Comparison of ENCODE assay signal across 18 cellular contexts in the genomic region with DNA sequence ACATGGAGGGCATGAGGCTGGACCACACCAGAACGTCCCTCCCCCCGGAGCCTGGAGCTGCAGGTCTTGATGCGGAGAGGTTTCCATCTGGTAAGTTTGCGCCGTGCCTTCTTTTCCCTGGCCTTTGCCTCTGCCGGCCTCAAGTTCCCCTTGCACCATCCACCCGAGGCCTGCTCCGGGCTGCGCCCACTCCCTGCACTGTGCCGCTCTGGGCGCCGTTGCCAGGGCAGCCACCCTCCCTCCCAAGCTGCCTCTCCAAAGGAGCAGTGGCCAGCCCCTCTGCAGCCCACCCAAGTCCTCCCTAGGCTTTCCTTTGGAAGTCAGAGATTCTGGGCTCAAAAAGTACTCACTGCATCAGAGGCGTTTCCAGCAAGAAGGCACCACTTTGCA. TPM values are rescaled to one million over a fixed set of nuclear protein-coding genes. Genes with fewer than 3 reads are reported as not detected.
"Had no signal": no experiment of that assay in that cellular context is flagged by ENCODE, and none has a peak within 500 bp of the region (broad histone marks: within the 10 kb centered on the region; RNA-seq: fewer than 3 reads in every experiment).

No MANE protein-coding gene starts in this region.

- H3K9me3 ChIP-seq: body of pancreas, colonic mucosa, neutrophil had no signal

- H3K27me3 Mint-ChIP-seq: activated B cell treated with CpG ODN at 0.5 μM for 24 hours; activated CD4-positive, alpha-beta T cell treated with anti-CD3 and anti-CD28 coated beads, Interleukin-2, amount 10 ng/mL, durations not matched to agents 24 days and 14 days; activated naive CD8-positive, alpha-beta T cell treated with anti-CD3 and anti-CD28 coated beads for 36 hours had no signal

- H3K27ac Mint-ChIP-seq: activated B cell treated with CpG ODN at 0.5 μM for 24 hours; activated CD4-positive, alpha-beta T cell treated with anti-CD3 and anti-CD28 coated beads, Interleukin-2, amount 10 ng/mL, durations not matched to agents 24 days and 14 days; activated naive CD8-positive, alpha-beta T cell treated with anti-CD3 and anti-CD28 coated beads for 36 hours; activated T-helper 1 cell treated with anti-CD3 and anti-CD28 coated beads, Interleukin-12 subunit alpha, Interleukin-12 subunit beta, Interleukin-2, Interleukin-4 antibody, amounts not matched to agents 30 ng/mL and 10 ng/mL and 1 ng/mL, durations not matched to agents 14 hours and 24 hours and 36 hours; stimulated activated naive B cell treated with anti-CD40 and anti-IgM and Interleukin-4, amounts not matched to agents 10 μg/mL and 1 μg/mL and 100 μg/mL, for 72 hours; T-cell had no signal

- H3K36me3 ChIP-seq: colonic mucosa, neutrophil had no signal

- H3K27me3 ChIP-seq: body of pancreas, colonic mucosa, neutrophil had no signal

- H3K27ac ChIP-seq: body of pancreas, colonic mucosa, foreskin keratinocyte, neutrophil had no signal

- H3K4me1 Mint-ChIP-seq: activated B cell treated with CpG ODN at 0.5 μM for 24 hours; activated CD4-positive, alpha-beta T cell treated with anti-CD3 and anti-CD28 coated beads, Interleukin-2, amount 10 ng/mL, durations not matched to agents 24 days and 14 days; activated naive CD8-positive, alpha-beta T cell treated with anti-CD3 and anti-CD28 coated beads for 36 hours; stimulated activated naive B cell treated with anti-CD40 and anti-IgM and Interleukin-4, amounts not matched to agents 10 μg/mL and 1 μg/mL and 100 μg/mL, for 72 hours; T-cell had no signal

- H3K4me3 ChIP-seq: body of pancreas, colonic mucosa had no signal

- H3K4me1 ChIP-seq: body of pancreas, colonic mucosa, foreskin keratinocyte had no signal

- H3K4me3 Mint-ChIP-seq: activated B cell treated with CpG ODN at 0.5 μM for 24 hours; activated CD4-positive, alpha-beta T cell treated with anti-CD3 and anti-CD28 coated beads, Interleukin-2, amount 10 ng/mL, durations not matched to agents 24 days and 14 days; activated naive CD8-positive, alpha-beta T cell treated with anti-CD3 and anti-CD28 coated beads for 36 hours; activated T-helper 1 cell treated with anti-CD3 and anti-CD28 coated beads, Interleukin-12 subunit alpha, Interleukin-12 subunit beta, Interleukin-2, Interleukin-4 antibody, amounts not matched to agents 30 ng/mL and 10 ng/mL and 1 ng/mL, durations not matched to agents 14 hours and 24 hours and 36 hours; stimulated activated naive B cell treated with anti-CD40 and anti-IgM and Interleukin-4, amounts not matched to agents 10 μg/mL and 1 μg/mL and 100 μg/mL, for 72 hours; T-cell had no signal

- ATAC-seq: body of pancreas; foreskin keratinocyte; SK-N-SH treated with all-trans-retinoic acid at 6 μM for 48 hours; stimulated activated naive B cell treated with anti-CD40 and anti-IgM and Interleukin-4, amounts not matched to agents 10 μg/mL and 1 μg/mL and 100 μg/mL, for 72 hours; T-cell had no signal

- DNase-seq: activated B cell treated with CpG ODN at 0.5 μM for 24 hours; activated CD4-positive, alpha-beta T cell treated with anti-CD3 and anti-CD28 coated beads, Interleukin-2, amount 10 ng/mL, durations not matched to agents 24 days and 14 days; activated naive CD4-positive, alpha-beta T cell; activated naive CD8-positive, alpha-beta T cell treated with anti-CD3 and anti-CD28 coated beads for 36 hours; central memory CD4-positive, alpha-beta T cell; colonic mucosa; foreskin keratinocyte; hippocampal formation; mammary epithelial cell; stimulated activated naive B cell treated with anti-CD40 and anti-IgM and Interleukin-4, amounts not matched to agents 10 μg/mL and 1 μg/mL and 100 μg/mL, for 72 hours had no signal

- H3K36me3 Mint-ChIP-seq: activated naive CD8-positive, alpha-beta T cell treated with anti-CD3 and anti-CD28 coated beads for 36 hours; stimulated activated naive B cell treated with anti-CD40 and anti-IgM and Interleukin-4, amounts not matched to agents 10 μg/mL and 1 μg/mL and 100 μg/mL, for 72 hours; T-cell had no signal

- H3K9me3 Mint-ChIP-seq: activated B cell treated with CpG ODN at 0.5 μM for 24 hours; activated CD4-positive, alpha-beta T cell treated with anti-CD3 and anti-CD28 coated beads, Interleukin-2, amount 10 ng/mL, durations not matched to agents 24 days and 14 days; activated naive CD8-positive, alpha-beta T cell treated with anti-CD3 and anti-CD28 coated beads for 36 hours; activated T-helper 1 cell treated with anti-CD3 and anti-CD28 coated beads, Interleukin-12 subunit alpha, Interleukin-12 subunit beta, Interleukin-2, Interleukin-4 antibody, amounts not matched to agents 30 ng/mL and 10 ng/mL and 1 ng/mL, durations not matched to agents 14 hours and 24 hours and 36 hours; stimulated activated naive B cell treated with anti-CD40 and anti-IgM and Interleukin-4, amounts not matched to agents 10 μg/mL and 1 μg/mL and 100 μg/mL, for 72 hours; T-cell had no signal

RNA-seq across cellular contexts. Expression of a gene that starts 46.2 kb away (rescaled TPM):
- total RNA-seq: activated B cell treated with CpG ODN at 0.5 μM for 24 hours; activated CD4-positive, alpha-beta T cell treated with anti-CD3 and anti-CD28 coated beads, Interleukin-2, amount 10 ng/mL, durations not matched to agents 24 days and 14 days; activated T-helper 1 cell treated with anti-CD3 and anti-CD28 coated beads, Interleukin-12 subunit alpha, Interleukin-12 subunit beta, Interleukin-2, Interleukin-4 antibody, amounts not matched to agents 30 ng/mL and 10 ng/mL and 1 ng/mL, durations not matched to agents 14 hours and 24 hours and 36 hours had no signal

RNA-seq across cellular contexts. Expression of a gene that starts 53.0 kb away (rescaled TPM):
- total RNA-seq: activated B cell treated with CpG ODN at 0.5 μM for 24 hours; activated CD4-positive, alpha-beta T cell treated with anti-CD3 and anti-CD28 coated beads, Interleukin-2, amount 10 ng/mL, durations not matched to agents 24 days and 14 days; activated naive CD8-positive, alpha-beta T cell treated with anti-CD3 and anti-CD28 coated beads for 36 hours; activated T-helper 1 cell treated with anti-CD3 and anti-CD28 coated beads, Interleukin-12 subunit alpha, Interleukin-12 subunit beta, Interleukin-2, Interleukin-4 antibody, amounts not matched to agents 30 ng/mL and 10 ng/mL and 1 ng/mL, durations not matched to agents 14 hours and 24 hours and 36 hours; epithelial cell of proximal tubule; fibroblast of lung; foreskin keratinocyte; mammary epithelial cell; renal cortical epithelial cell had no signal
- polyA plus RNA-seq: fibroblast of lung, foreskin keratinocyte, mammary epithelial cell had no signal
